Comparison of ENCODE assay signal across 8 cellular contexts in the genomic region with DNA sequence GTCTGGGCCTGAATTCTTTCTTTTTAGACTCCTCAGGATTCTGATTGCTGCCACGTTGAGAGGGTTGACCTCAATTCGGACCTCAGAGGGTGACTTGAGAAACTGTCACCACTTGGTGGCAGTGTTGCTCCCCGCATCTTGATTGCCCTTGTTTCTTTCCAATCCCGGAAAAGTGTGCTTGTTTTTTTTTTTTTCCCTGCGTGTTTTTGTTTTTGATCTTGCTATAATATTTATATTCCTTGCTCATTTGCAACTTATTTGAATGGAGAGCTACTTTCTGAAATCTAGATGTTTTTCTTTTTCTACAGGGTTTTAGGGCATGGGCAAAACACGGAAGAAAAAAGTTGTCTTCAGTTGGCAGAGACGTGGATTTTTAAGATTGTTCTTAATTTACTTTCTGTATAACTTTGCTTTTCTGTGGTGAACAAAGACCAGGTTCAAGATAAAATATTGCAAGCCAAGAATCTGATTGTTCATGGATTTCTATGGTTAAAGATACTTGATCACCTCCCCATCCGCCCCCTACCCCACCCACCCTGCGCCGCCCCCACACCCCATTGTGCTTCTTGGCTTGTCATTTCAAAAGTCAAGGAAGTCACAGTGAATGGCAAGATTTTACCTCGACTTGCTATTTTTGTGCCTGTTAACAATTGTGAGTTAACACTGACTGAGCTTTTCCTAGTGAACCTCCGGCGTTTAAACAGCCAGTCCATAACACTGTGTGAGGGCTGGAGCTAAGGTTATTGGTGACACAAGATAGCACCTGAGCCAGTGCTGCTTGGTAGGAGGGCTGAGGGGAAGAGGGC.
DNase-seq lines count a peak whose midpoint lies in the region; ATAC-seq, FAIRE-seq and TF ChIP-seq lines count a peak whose summit lies in the region.

No MANE protein-coding gene starts in this region.

- peaks cover 11% of the 10 kb centered on the region for H3K4me1 Mint-ChIP-seq in WTC11

- peak overlapping the region; percentile 48 to 59 for H3K9ac ChIP-seq in kidney (ENCODE audit: low read length in 2 of 2)

- ATAC-seq in WTC11 (peak; percentile 86), GM21526 (IDR thresholded peaks at IDR 0.05; ENCODE audit: low FRiP score, unreplicated experiment) (no peak)

- CTCF ChIA-PET in WTC11 (lab: Charles Lee): interaction anchor here (0.5 to 1.0 kb wide), 5 partner anchors 52 to 258 kb away, joined by 3 read pairs; no protein-coding TSS in a partner anchor

- FAIRE-seq in kidney (lab: Jason Lieb, UNC): peak; percentile 88

- peaks cover 18% of the 10 kb centered on the region for H3K4me1 ChIP-seq in BE2C
- H3K4me1 ChIP-seq in kidney (ENCODE audit: control insufficient read depth in 1 of 2, insufficient read depth in 1 of 2, low read depth in 1 of 2, low read length in 2 of 2): peaks cover 0 to 17% of the 10 kb centered on the region in 2 donors

- H3K36me3 ChIP-seq in BE2C (no peaks in the 10 kb centered on the region), kidney (ENCODE audit: control insufficient read depth in 1 of 2, insufficient read depth in 2 of 2, low read length in 2 of 2) (peaks cover 3 to 18% of the 10 kb centered on the region in 2 donors)

- H3K27me3 ChIP-seq in BE2C: no peaks in the 10 kb centered on the region

- H3K27ac ChIP-seq in kidney (ENCODE audit: low read depth in 2 of 2, low read length in 2 of 2): peak overlapping the region; percentile 37 to 56

- H3K27ac Mint-ChIP-seq in WTC11: no peak overlapping the region; the same call in 1 of the 2 replicates

- intact Hi-C loops in kidney (cut with DNase I): no loop called here

- H3K4me3 Mint-ChIP-seq in WTC11: no peak overlapping the region

- H3K9me3 Mint-ChIP-seq in WTC11: no peaks in the 10 kb centered on the region

- H3K9me3 ChIP-seq in BE2C (no peaks in the 10 kb centered on the region), kidney (ENCODE audit: control insufficient read depth in 1 of 2, low read length in 2 of 2) (no peaks in the 10 kb centered on the region)

- H3K27me3 Mint-ChIP-seq in WTC11 (ENCODE audit: low read depth): no peaks in the 10 kb centered on the region

- DNase-seq in BE2C (peak; percentile 76), GM20000 (ENCODE audit: low spot score) (peak; percentile 60), NCI-H187 (lab: John Stamatoyannopoulos, UW) (peak; percentile 32 to 79), WTC11 (ENCODE audit: low spot score) (peak; percentile 77), cardiac fibroblast (ENCODE audit: low read depth in 2 of 2) (peak; percentile 88 to 89), kidney (no peak)
- peak; percentile 33 to 56 (median 44) for DNase-seq in stimulated activated CD4-positive, alpha-beta T cell treated with anti-CD3 and anti-CD28 coated beads, Interleukin-1b, Interleukin-23, amount 100 ng/mL, for 24 hours (ENCODE audit: low read depth in 4 of 4, low spot score in 1 of 4)

- peaks cover 8% of the 10 kb centered on the region; the same call in 1 of the 2 replicates for H3K36me3 Mint-ChIP-seq in WTC11

- H3K4me3 ChIP-seq in BE2C (ENCODE audit: low read depth, low read length) (peak overlapping the region; percentile 45), cardiac fibroblast (replicated peaks in 1 of 2; ENCODE audit: low read depth in 2 of 2, low read length in 2 of 2) (peak overlapping the region in 1 of 2 donors; percentile 35), kidney (ENCODE audit: low read length in 2 of 2) (peak overlapping the region; percentile 58 to 59)

- TF ChIP-seq CTCF in BE2C (IDR thresholded peaks at IDR 0.05; ENCODE audit: low read depth, low read length) (peak; percentile 93), GM20000 (IDR thresholded peaks at IDR 0.05; ENCODE audit: extremely low read depth, missing control alignments) (peak; percentile 51), WTC11 (IDR thresholded peaks at IDR 0.05) (peak; percentile 80), cardiac fibroblast (IDR thresholded peaks at IDR 0.05; ENCODE audit: low read depth, low read length) (peak; percentile 75), kidney (IDR thresholded peaks at IDR 0.05; ENCODE audit: borderline replicate concordance, extremely low read depth, insufficient read depth) (peak; percentile 78)

- POLR2A ChIA-PET in WTC11 (lab: Charles Lee): no interaction called here

TF ChIP-seq in WTC11, 78 proteins besides CTCF, POLR2A, EP300 and RAD21 (continues in another document):
- TF ChIP-seq ZNF121 (CRISPR knock-in tag; IDR thresholded peaks at IDR 0.05) (no peak), ZNF671 (CRISPR knock-in tag; IDR thresholded peaks at IDR 0.05) (no peak), MXD4 (CRISPR knock-in tag; IDR thresholded peaks at IDR 0.05; ENCODE audit: borderline replicate concordance) (no peak), OVOL2 (CRISPR knock-in tag; IDR thresholded peaks at IDR 0.05; ENCODE audit: borderline replicate concordance) (no peak), TEAD4 (CRISPR knock-in tag; IDR thresholded peaks at IDR 0.05) (no peak), NFYB (CRISPR knock-in tag; conservative IDR thresholded peaks at IDR 0.05; ENCODE audit: low read depth) (no peak)
- TF ChIP-seq, protein P1, sequence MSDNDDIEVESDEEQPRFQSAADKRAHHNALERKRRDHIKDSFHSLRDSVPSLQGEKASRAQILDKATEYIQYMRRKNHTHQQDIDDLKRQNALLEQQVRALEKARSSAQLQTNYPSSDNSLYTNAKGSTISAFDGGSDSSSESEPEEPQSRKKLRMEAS (CRISPR knock-in tag; IDR thresholded peaks at IDR 0.05): no peak
- TF ChIP-seq, protein P2, sequence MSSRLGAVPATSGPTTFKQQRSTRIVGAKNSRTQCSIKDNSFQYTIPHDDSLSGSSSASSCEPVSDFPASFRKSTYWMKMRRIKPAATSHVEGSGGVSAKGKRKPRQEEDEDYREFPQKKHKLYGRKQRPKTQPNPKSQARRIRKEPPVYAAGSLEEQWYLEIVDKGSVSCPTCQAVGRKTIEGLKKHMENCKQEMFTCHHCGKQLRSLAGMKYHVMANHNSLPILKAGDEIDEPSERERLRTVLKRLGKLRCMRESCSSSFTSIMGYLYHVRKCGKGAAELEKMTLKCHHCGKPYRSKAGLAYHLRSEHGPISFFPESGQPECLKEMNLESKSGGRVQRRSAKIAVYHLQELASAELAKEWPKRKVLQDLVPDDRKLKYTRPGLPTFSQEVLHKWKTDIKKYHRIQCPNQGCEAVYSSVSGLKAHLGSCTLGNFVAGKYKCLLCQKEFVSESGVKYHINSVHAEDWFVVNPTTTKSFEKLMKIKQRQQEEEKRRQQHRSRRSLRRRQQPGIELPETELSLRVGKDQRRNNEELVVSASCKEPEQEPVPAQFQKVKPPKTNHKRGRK (CRISPR knock-in tag; IDR thresholded peaks at IDR 0.05; ENCODE audit: borderline replicate concordance): no peak
- TF ChIP-seq, protein P3, sequence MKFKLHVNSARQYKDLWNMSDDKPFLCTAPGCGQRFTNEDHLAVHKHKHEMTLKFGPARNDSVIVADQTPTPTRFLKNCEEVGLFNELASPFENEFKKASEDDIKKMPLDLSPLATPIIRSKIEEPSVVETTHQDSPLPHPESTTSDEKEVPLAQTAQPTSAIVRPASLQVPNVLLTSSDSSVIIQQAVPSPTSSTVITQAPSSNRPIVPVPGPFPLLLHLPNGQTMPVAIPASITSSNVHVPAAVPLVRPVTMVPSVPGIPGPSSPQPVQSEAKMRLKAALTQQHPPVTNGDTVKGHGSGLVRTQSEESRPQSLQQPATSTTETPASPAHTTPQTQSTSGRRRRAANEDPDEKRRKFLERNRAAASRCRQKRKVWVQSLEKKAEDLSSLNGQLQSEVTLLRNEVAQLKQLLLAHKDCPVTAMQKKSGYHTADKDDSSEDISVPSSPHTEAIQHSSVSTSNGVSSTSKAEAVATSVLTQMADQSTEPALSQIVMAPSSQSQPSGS (CRISPR knock-in tag; IDR thresholded peaks at IDR 0.05; ENCODE audit: borderline replicate concordance, low read depth): no peak
- TF ChIP-seq, protein P4, sequence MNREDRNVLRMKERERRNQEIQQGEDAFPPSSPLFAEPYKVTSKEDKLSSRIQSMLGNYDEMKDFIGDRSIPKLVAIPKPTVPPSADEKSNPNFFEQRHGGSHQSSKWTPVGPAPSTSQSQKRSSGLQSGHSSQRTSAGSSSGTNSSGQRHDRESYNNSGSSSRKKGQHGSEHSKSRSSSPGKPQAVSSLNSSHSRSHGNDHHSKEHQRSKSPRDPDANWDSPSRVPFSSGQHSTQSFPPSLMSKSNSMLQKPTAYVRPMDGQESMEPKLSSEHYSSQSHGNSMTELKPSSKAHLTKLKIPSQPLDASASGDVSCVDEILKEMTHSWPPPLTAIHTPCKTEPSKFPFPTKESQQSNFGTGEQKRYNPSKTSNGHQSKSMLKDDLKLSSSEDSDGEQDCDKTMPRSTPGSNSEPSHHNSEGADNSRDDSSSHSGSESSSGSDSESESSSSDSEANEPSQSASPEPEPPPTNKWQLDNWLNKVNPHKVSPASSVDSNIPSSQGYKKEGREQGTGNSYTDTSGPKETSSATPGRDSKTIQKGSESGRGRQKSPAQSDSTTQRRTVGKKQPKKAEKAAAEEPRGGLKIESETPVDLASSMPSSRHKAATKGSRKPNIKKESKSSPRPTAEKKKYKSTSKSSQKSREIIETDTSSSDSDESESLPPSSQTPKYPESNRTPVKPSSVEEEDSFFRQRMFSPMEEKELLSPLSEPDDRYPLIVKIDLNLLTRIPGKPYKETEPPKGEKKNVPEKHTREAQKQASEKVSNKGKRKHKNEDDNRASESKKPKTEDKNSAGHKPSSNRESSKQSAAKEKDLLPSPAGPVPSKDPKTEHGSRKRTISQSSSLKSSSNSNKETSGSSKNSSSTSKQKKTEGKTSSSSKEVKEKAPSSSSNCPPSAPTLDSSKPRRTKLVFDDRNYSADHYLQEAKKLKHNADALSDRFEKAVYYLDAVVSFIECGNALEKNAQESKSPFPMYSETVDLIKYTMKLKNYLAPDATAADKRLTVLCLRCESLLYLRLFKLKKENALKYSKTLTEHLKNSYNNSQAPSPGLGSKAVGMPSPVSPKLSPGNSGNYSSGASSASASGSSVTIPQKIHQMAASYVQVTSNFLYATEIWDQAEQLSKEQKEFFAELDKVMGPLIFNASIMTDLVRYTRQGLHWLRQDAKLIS (CRISPR knock-in tag; IDR thresholded peaks at IDR 0.05; ENCODE audit: borderline replicate concordance): no peak
